ENCODE assay signal across 8 cellular contexts in the genomic region with DNA sequence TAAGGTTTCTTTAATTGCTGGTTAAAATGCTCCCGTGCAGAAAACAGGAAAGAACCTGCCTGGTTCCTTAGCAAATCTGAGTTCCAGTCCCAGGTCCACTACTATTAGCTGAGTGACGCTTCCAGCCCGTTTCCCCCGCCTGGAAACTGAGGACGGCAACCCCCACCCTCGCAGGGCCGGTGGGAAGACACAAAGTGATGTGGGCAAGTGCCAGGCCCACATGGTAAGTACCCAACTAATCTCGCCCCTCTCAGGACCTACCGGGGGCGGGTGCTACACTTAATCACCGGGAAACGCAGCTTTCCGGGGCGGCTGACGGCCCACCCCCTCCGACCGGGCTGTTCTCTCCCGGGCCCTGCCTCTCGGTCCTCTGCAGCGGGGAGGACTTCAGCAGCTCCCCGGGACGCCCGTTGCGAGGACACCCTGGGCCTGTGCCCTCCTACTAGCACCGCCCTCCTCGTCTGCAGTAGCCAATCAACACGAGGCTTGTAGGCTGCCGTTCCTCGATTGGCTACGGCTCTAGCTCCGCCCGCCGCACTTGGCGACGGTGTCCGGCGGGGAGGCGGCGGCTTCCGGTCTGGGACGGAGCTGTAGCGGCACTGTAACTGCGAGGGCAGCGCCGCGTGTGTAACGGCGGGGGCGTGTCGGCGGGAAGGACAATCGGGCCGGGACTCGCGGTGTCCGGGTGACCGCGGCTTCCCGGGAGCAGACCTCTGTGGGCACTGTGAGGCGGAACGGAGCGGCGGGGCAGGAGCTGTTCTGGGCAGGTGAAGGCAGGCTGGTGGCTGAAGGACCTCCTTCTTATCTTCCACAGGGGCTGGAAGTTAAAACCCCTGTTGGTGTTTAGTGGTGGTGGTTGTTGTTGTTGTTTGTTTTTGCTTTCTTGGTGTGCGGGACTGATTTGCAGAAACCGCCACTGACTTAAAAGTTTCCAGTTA. TPM values are rescaled to one million over a fixed set of nuclear protein-coding genes. Genes with fewer than 3 reads are reported as not detected.
DNase-seq lines count a peak whose midpoint lies in the region; TF ChIP-seq lines count a peak whose summit lies in the region.

A gene with protein sequence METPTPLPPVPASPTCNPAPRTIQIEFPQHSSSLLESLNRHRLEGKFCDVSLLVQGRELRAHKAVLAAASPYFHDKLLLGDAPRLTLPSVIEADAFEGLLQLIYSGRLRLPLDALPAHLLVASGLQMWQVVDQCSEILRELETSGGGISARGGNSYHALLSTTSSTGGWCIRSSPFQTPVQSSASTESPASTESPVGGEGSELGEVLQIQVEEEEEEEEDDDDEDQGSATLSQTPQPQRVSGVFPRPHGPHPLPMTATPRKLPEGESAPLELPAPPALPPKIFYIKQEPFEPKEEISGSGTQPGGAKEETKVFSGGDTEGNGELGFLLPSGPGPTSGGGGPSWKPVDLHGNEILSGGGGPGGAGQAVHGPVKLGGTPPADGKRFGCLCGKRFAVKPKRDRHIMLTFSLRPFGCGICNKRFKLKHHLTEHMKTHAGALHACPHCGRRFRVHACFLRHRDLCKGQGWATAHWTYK (plus strand): TSS at position 568 of the 938 bp plus-strand sequence. CDS start 525 bp downstream, outside the sequence.

- peak; percentile 91 for DNase-seq in GM04504 (ENCODE audit: low read depth)
- peak; percentile 97 for DNase-seq in HFFc6
- DNase-seq in NAMALWA (ENCODE audit: low spot score) = peak; percentile 96
- DNase-seq in SK-MEL-5 (ENCODE audit: low read depth, low spot score) = peak; percentile 95
- peak; percentile 96 for DNase-seq in activated naive CD4-positive, alpha-beta T cell treated with anti-CD3 and anti-CD28 coated beads for 36 hours
- peak; percentile 99 for DNase-seq in germinal center (ENCODE audit: low spot score)
- DNase-seq in non-pigmented ciliary epithelial cell (ENCODE audit: low read depth) = peak; percentile 75
- peak; percentile 98 for DNase-seq in superior temporal gyrus (ENCODE audit: extremely low spot score)

- H3K27me3 Mint-ChIP-seq in HFFc6 (ENCODE audit: insufficient read depth) = peaks cover 13% of the 10 kb centered on the region
- no peaks in the 10 kb centered on the region for H3K27me3 Mint-ChIP-seq in activated naive CD4-positive, alpha-beta T cell treated with anti-CD3 and anti-CD28 coated beads for 36 hours (ENCODE audit: low read depth)

- no peak for TF ChIP-seq CTCF in HFFc6 (IDR thresholded peaks at IDR 0.05)

- H3K4me3 Mint-ChIP-seq in HFFc6 = peak within 1 kb of the TSS; percentile 91
- peak within 1 kb of the TSS; percentile 87 for H3K4me3 Mint-ChIP-seq in activated naive CD4-positive, alpha-beta T cell treated with anti-CD3 and anti-CD28 coated beads for 36 hours

- H3K27ac Mint-ChIP-seq in HFFc6 = peak within 1 kb of the TSS; percentile 62
- H3K27ac Mint-ChIP-seq in activated naive CD4-positive, alpha-beta T cell treated with anti-CD3 and anti-CD28 coated beads for 36 hours = peak within 1 kb of the TSS; percentile 85

- peaks cover 4% of the 10 kb centered on the region; the same call in 1 of the 2 replicates for H3K36me3 Mint-ChIP-seq in HFFc6 (ENCODE audit: low read depth)
- peaks cover 19% of the 10 kb centered on the region for H3K36me3 Mint-ChIP-seq in activated naive CD4-positive, alpha-beta T cell treated with anti-CD3 and anti-CD28 coated beads for 36 hours (ENCODE audit: low read depth)

- CTCF ChIA-PET in activated naive CD4-positive, alpha-beta T cell treated with anti-CD3 and anti-CD28 coated beads for 36 hours (lab: Charles Lee) = interaction anchor here (0.6 to 1.1 kb wide), 5 partner anchors 28 to 246 kb away, joined by 3 to 4 read pairs (median 3); a partner anchor contains a TSS

- intact Hi-C loops in activated naive CD4-positive, alpha-beta T cell treated with anti-CD3 and anti-CD28 coated beads for 36 hours (cut with micrococcal nuclease) = loop anchor here (1.0 kb wide), 5 partner anchors 23 to 117 kb away; a partner anchor contains a TSS

- H3K4me1 Mint-ChIP-seq in HFFc6 (ENCODE audit: low read depth) = peaks cover 20% of the 10 kb centered on the region
- H3K4me1 Mint-ChIP-seq in activated naive CD4-positive, alpha-beta T cell treated with anti-CD3 and anti-CD28 coated beads for 36 hours (ENCODE audit: low read depth) = peaks cover 47% of the 10 kb centered on the region

- in situ Hi-C loops in SK-MEL-5 (cut with HindIII; ENCODE audit: low pct_unique_long_range_greater_than_20kb, low sequenced_read_pairs) = no loop called here

- H3K9me3 Mint-ChIP-seq in HFFc6 = no peaks in the 10 kb centered on the region
- no peaks in the 10 kb centered on the region for H3K9me3 Mint-ChIP-seq in activated naive CD4-positive, alpha-beta T cell treated with anti-CD3 and anti-CD28 coated beads for 36 hours

RNA-seq across cellular contexts. Expression of the gene that starts here (rescaled TPM):
- total RNA-seq in HFFc6 (2021; fragmentation: NEBNext Ultra II Directional; extraction: Animal tissue kit (Norgen Biotek cat#: 25700)) = 1 to 10 TPM; 6.4 to 9.2 (median 7.6) TPM
- total RNA-seq in SK-MEL-5 (2014; rRNA removed; shearing (Covaris generic)) = 7.2 and 7.7 TPM in 2 replicates
- polyA plus RNA-seq in SK-MEL-5 (2015; cell fraction: cytosol; rRNA removed) = 10.1 and 12.2 TPM in 2 replicates
- polyA plus RNA-seq in SK-MEL-5 (2015; cell fraction: nucleus; rRNA removed) = 4.1 and 6.3 TPM in 2 replicates
- total RNA-seq in activated naive CD4-positive, alpha-beta T cell treated with anti-CD3 and anti-CD28 coated beads for 36 hours = 1 to 10 TPM; 5.0 to 6.5 TPM

Comparison
In these comparisons a context has a peak if more than half of its experiments do, and no peak if none do; other contexts are left out.
1. Peak in every context shown above with its lines: DNase-seq.